In the genomic region with DNA sequence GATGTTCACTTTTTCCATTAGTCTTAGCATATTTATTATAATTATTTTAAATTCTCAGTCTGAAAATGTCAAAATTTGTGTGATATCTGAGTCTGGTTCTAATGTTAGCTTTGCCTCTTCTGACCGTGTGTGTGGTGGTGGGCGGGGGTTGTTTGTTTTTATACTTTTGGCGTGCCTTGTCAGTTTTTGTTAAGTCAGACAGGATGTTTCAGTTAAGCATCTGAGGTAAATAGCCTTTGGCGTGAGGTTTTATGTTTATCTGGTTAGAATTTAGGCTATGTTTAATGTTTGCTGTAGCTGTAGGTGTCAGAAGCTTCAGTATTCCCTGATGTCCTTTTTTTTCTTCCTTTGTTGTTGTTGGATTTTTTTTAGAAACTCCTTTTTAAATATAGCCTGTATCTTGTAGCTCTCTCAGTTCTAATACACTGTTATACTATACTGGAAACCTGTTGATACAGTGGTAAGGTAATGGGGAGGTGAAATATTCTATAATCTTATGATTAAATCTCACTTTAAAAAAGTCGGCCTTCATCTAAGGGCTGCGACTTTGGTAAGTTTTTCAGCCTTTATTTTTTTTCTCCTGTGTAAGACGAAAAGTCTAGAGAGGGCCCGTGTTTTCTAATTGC, we compare ENCODE assay signal across 10 cellular contexts.
DNase-seq lines count a peak whose midpoint lies in the region; ATAC-seq and TF ChIP-seq lines count a peak whose summit lies in the region.
"Had no signal": no experiment of that assay in that cellular context is flagged by ENCODE, and none has a peak within 500 bp of the region (broad histone marks: within the 10 kb centered on the region; RNA-seq: fewer than 3 reads in every experiment).

No MANE protein-coding gene starts in this region.

- H3K27ac Mint-ChIP-seq in activated CD4-positive, alpha-beta memory T cell treated with anti-CD3 and anti-CD28 coated beads, Interleukin-2, amount 10 ng/mL, durations not matched to agents 7 days and 5 days = peak overlapping the region; percentile 89
- peak overlapping the region; percentile 83 to 91 (median 89) for H3K27ac Mint-ChIP-seq in immature natural killer cell

- H3K4me3 Mint-ChIP-seq in activated CD4-positive, alpha-beta memory T cell treated with anti-CD3 and anti-CD28 coated beads, Interleukin-2, amount 10 ng/mL, durations not matched to agents 7 days and 5 days = peak overlapping the region; percentile 61
- peak overlapping the region; percentile 58 to 87 (median 72) for H3K4me3 Mint-ChIP-seq in immature natural killer cell

- peaks cover 56% of the 10 kb centered on the region for H3K4me1 Mint-ChIP-seq in activated CD4-positive, alpha-beta memory T cell treated with anti-CD3 and anti-CD28 coated beads, Interleukin-2, amount 10 ng/mL, durations not matched to agents 7 days and 5 days
- peaks cover 65 to 78% of the 10 kb centered on the region in 2 donors for H3K4me1 Mint-ChIP-seq in immature natural killer cell

- H3K27ac ChIP-seq in upper lobe of right lung = peak overlapping the region; percentile 59

- TF ChIP-seq CTCF in upper lobe of right lung (IDR thresholded peaks at IDR 0.05) = no peak

- POLR2A ChIA-PET in activated CD4-positive, alpha-beta memory T cell treated with anti-CD3 and anti-CD28 coated beads, Interleukin-2, amount 10 ng/mL, durations not matched to agents 7 days and 5 days (lab: Charles Lee) = interaction anchor here (0.7 to 2.1 kb wide), 6 partner anchors 20 to 209 kb away, joined by 3 to 13 read pairs (median 4); partner anchors contain the start of genes ARID2 and SCAF11

- CTCF ChIA-PET in activated CD4-positive, alpha-beta memory T cell treated with anti-CD3 and anti-CD28 coated beads, Interleukin-2, amount 10 ng/mL, durations not matched to agents 7 days and 5 days (lab: Charles Lee) = interaction anchor here (0.9 kb wide), 1 partner anchor 148 kb away, joined by 3 read pairs; no protein-coding TSS in a partner anchor

- H3K4me3 ChIP-seq in upper lobe of right lung = no peak overlapping the region

- ATAC-seq in upper lobe of right lung = no peak

- DNase-seq in stimulated activated CD8-positive, alpha-beta memory T cell treated with anti-CD3 and anti-CD28 coated beads, Interleukin-12 subunit alpha, Interleukin-12 subunit beta, amount 100 ng/mL, for 1 hour (ENCODE audit: low read depth) = peak; percentile 4
- no peak for DNase-seq in stimulated activated CD8-positive, alpha-beta memory T cell treated with anti-CD3 and anti-CD28 coated beads, Interleukin-4, amount 100 ng/mL, for 48 hours
- DNase-seq in activated CD4-positive, alpha-beta memory T cell treated with anti-CD3 and anti-CD28 coated beads, Interleukin-2, amount 10 ng/mL, durations not matched to agents 7 days and 5 days = peak; percentile 62
- DNase-seq in immature natural killer cell (peak; percentile 51 to 63 (median 61)), upper lobe of right lung (no peak), SIG-M5 treated with dmso at 0.1 percent for 504 hours (lab: John Stamatoyannopoulos, UW; ENCODE audit: unreplicated experiment) (no peak), D341Med (ENCODE audit: low spot score) (no peak), SKM-1 (lab: John Stamatoyannopoulos, UW; ENCODE audit: unreplicated experiment) (no peak)
- DNase-seq: hypothalamus, NCI-H774 had no signal

- H3K27me3 ChIP-seq in upper lobe of right lung = no peaks in the 10 kb centered on the region

- no peaks in the 10 kb centered on the region for H3K27me3 Mint-ChIP-seq in activated CD4-positive, alpha-beta memory T cell treated with anti-CD3 and anti-CD28 coated beads, Interleukin-2, amount 10 ng/mL, durations not matched to agents 7 days and 5 days
- H3K27me3 Mint-ChIP-seq in immature natural killer cell (ENCODE audit: low read depth in 3 of 3) = peaks cover 0 to 20% (median 2%) of the 10 kb centered on the region in 3 donors

- H3K9me3 ChIP-seq in upper lobe of right lung = no peaks in the 10 kb centered on the region

- peaks cover 19% of the 10 kb centered on the region for H3K4me1 ChIP-seq in upper lobe of right lung

- intact Hi-C loops in upper lobe of right lung (cut with DNase I) = no loop called here

- H3K9me3 Mint-ChIP-seq in activated CD4-positive, alpha-beta memory T cell treated with anti-CD3 and anti-CD28 coated beads, Interleukin-2, amount 10 ng/mL, durations not matched to agents 7 days and 5 days = peaks cover 4% of the 10 kb centered on the region
- peaks cover 0 to 2% (median 0%) of the 10 kb centered on the region in 6 donors for H3K9me3 Mint-ChIP-seq in immature natural killer cell

- peaks cover 84% of the 10 kb centered on the region for H3K36me3 Mint-ChIP-seq in activated CD4-positive, alpha-beta memory T cell treated with anti-CD3 and anti-CD28 coated beads, Interleukin-2, amount 10 ng/mL, durations not matched to agents 7 days and 5 days (ENCODE audit: low read depth)
- peaks cover 6 to 42% (median 27%) of the 10 kb centered on the region in 3 donors for H3K36me3 Mint-ChIP-seq in immature natural killer cell

- H3K36me3 ChIP-seq in upper lobe of right lung = peaks cover 16% of the 10 kb centered on the region

Comparison
In these comparisons a context has a peak if more than half of its experiments do, and no peak if none do; other contexts are left out.
1. DNase-seq: peak in stimulated activated CD8-positive, alpha-beta memory T cell treated with anti-CD3 and anti-CD28 coated beads, Interleukin-12 subunit alpha, Interleukin-12 subunit beta, amount 100 ng/mL, for 1 hour (single experiment), activated CD4-positive, alpha-beta memory T cell treated with anti-CD3 and anti-CD28 coated beads, Interleukin-2, amount 10 ng/mL, durations not matched to agents 7 days and 5 days (single experiment) and immature natural killer cell (3 of 3); none in stimulated activated CD8-positive, alpha-beta memory T cell treated with anti-CD3 and anti-CD28 coated beads, Interleukin-4, amount 100 ng/mL, for 48 hours (single experiment), upper lobe of right lung (single experiment), SIG-M5 treated with dmso at 0.1 percent for 504 hours (single experiment), D341Med (single experiment) and SKM-1 (single experiment).